Comparison of ENCODE assay signal across 1 cellular context in the genomic region with DNA sequence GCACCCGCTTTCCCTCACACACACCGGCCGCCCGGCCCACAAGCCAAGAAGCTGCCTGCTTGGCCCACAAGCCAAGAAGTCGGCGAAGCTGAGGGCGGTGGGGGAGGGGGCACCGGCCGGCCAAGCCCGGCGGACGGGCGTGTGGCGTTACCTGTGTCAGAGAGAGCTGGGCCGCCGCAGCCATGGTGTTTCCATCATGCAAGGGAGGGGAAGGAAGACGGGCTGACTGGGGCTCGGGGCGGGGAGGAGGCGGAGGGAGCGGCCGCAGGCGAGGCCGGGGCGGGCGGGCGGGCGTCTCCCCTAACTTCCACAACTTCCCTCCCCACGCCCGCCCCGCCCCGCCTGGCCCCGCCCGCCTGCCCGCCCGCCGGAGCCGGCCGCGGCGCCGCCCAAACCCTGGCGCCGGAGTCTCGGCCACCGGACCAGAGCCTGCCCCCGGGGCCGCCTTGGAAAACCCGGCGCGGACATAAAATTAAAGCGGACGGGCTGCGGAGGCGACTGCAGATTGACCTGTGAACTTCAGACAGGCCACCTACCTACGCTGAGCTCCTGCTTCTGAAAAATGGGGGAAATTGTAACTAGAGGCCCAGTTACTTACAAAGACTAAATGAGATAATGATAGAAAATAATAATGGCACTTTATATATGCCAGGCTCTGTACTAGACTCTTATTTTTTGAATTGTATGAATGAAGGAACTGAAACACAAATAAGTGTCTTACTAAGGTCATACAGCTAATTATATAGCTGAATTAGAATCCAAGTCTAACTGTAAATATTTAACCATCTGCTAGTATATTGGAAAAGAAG.
TF ChIP-seq lines count a peak whose summit lies in the region.

A gene (minus strand): TSS at position 219 of the 809 bp plus-strand sequence. CDS start 35 bp downstream, at position 184.

TF ChIP-seq in HepG2, 621 proteins besides CTCF, POLR2A, EP300 and RAD21 (continued from another document and continues in another):
- TF ChIP-seq, protein P1, sequence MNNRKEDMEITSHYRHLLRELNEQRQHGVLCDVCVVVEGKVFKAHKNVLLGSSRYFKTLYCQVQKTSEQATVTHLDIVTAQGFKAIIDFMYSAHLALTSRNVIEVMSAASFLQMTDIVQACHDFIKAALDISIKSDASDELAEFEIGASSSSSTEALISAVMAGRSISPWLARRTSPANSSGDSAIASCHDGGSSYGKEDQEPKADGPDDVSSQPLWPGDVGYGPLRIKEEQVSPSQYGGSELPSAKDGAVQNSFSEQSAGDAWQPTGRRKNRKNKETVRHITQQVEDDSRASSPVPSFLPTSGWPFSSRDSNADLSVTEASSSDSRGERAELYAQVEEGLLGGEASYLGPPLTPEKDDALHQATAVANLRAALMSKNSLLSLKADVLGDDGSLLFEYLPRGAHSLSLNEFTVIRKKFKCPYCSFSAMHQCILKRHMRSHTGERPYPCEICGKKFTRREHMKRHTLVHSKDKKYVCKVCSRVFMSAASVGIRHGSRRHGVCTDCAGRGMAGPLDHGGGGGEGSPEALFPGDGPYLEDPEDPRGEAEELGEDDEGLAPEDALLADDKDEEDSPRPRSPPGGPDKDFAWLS (CRISPR knock-in tag; IDR thresholded peaks at IDR 0.05; ENCODE audit: borderline replicate concordance) = no peak
- TF ChIP-seq ZNF619 (CRISPR knock-in tag; IDR thresholded peaks at IDR 0.05) = no peak
- TF ChIP-seq TSC22D2 (CRISPR knock-in tag; IDR thresholded peaks at IDR 0.05; ENCODE audit: borderline replicate concordance) = peak; percentile 12; the same call in 1 of the 2 replicates
- TF ChIP-seq CBX5 (CRISPR knock-in tag; IDR thresholded peaks at IDR 0.05; ENCODE audit: borderline replicate concordance) = no peak; the same call in 1 of the 2 replicates
- no peak for TF ChIP-seq ZNF557 (CRISPR knock-in tag; IDR thresholded peaks at IDR 0.05)
- TF ChIP-seq, protein P2, sequence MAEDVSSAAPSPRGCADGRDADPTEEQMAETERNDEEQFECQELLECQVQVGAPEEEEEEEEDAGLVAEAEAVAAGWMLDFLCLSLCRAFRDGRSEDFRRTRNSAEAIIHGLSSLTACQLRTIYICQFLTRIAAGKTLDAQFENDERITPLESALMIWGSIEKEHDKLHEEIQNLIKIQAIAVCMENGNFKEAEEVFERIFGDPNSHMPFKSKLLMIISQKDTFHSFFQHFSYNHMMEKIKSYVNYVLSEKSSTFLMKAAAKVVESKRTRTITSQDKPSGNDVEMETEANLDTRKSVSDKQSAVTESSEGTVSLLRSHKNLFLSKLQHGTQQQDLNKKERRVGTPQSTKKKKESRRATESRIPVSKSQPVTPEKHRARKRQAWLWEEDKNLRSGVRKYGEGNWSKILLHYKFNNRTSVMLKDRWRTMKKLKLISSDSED (CRISPR knock-in tag; IDR thresholded peaks at IDR 0.05) = no peak
- no peak for TF ChIP-seq HOXA7 (CRISPR knock-in tag; IDR thresholded peaks at IDR 0.05)
- peak; percentile 87 for TF ChIP-seq MIXL1 (CRISPR knock-in tag; IDR thresholded peaks at IDR 0.05)
- TF ChIP-seq SIN3A (IDR thresholded peaks at IDR 0.05; ENCODE audit: borderline replicate concordance, low read depth, low read length) = no peak
- no peak for TF ChIP-seq HNRNPUL1 (IDR thresholded peaks at IDR 0.05; ENCODE audit: low read depth, low read length)
- TF ChIP-seq RBAK (CRISPR knock-in tag; IDR thresholded peaks at IDR 0.05) = no peak
- 0 out of 2 replicates have a peak, but pooled peaks have one; percentile 8 for TF ChIP-seq IRX3 (CRISPR knock-in tag; IDR thresholded peaks at IDR 0.05; ENCODE audit: borderline replicate concordance, low read depth)
- no peak for TF ChIP-seq KDM4B (CRISPR knock-in tag; IDR thresholded peaks at IDR 0.05)
- TF ChIP-seq, protein P3, sequence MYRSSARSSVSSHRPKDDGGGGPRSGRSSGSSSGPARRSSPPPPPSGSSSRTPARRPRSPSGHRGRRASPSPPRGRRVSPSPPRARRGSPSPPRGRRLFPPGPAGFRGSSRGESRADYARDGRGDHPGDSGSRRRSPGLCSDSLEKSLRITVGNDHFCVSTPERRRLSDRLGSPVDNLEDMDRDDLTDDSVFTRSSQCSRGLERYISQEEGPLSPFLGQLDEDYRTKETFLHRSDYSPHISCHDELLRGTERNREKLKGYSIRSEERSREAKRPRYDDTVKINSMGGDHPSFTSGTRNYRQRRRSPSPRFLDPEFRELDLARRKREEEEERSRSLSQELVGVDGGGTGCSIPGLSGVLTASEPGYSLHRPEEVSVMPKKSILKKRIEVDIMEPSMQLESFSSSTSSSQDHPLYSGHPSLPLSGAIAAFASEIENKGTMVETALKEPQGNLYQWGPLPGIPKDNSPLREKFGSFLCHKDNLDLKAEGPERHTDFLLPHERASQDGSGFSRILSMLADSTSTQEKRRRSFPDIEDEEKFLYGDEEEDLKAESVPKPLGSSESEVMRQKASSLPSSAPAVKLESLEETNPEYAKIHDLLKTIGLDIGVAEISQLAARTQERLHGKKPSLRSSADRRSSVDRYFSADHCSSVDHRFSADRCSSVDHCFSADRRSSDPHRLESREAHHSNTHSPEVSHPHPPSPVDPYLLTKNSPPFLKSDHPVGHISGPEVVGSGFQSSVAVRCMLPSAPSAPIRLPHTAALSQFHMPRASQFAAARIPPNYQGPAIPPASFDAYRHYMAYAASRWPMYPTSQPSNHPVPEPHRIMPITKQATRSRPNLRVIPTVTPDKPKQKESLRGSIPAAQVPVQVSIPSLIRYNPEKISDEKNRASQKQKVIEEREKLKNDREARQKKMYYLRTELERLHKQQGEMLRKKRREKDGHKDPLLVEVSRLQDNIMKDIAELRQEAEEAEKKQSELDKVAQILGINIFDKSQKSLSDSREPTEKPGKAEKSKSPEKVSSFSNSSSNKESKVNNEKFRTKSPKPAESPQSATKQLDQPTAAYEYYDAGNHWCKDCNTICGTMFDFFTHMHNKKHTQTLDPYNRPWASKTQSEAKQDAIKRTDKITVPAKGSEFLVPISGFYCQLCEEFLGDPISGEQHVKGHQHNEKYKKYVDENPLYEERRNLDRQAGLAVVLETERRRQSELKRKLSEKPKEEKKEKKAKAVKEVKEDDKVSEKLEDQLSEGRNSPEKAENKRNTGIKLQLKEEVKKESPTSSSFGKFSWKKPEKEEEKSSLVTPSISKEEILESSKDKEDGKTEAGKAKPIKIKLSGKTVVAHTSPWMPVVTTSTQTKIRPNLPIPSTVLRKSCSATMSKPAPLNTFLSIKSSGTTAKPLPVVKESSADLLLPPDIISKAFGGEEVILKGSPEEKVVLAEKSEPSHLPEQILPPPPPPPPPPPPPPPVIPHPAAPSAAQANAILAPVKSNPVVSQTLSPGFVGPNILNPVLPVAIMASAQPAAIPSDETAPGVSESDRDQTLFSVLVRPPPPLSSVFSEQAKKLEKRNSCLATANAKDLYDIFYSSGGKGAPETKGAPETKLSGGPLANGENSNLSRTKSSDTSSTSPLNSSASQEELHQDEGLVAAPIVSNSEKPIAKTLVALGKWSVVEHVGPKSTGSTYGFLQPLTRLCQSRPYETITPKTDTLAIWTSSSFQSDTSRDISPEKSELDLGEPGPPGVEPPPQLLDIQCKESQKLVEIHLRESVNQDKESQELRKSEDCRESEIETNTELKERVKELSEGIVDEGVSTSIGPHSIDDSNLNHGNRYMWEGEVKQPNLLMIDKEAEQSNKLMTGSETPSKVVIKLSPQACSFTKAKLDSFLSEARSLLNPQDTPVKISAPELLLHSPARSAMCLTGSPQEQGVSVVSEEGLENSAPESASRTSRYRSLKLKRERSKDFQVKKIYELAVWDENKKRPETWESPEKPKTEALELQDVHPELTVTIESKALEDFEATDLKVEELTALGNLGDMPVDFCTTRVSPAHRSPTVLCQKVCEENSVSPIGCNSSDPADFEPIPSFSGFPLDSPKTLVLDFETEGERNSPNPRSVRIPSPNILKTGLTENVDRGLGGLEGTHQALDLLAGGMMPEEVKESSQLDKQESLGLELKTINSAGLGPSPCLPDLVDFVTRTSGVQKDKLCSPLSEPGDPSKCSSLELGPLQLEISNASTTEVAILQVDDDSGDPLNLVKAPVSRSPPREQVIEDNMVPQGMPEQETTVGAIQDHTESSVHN (CRISPR knock-in tag; IDR thresholded peaks at IDR 0.05) = no peak
- peak; percentile 55; the same call in 1 of the 2 replicates for TF ChIP-seq KAT8 (CRISPR knock-in tag; IDR thresholded peaks at IDR 0.05)
- TF ChIP-seq, protein P4, sequence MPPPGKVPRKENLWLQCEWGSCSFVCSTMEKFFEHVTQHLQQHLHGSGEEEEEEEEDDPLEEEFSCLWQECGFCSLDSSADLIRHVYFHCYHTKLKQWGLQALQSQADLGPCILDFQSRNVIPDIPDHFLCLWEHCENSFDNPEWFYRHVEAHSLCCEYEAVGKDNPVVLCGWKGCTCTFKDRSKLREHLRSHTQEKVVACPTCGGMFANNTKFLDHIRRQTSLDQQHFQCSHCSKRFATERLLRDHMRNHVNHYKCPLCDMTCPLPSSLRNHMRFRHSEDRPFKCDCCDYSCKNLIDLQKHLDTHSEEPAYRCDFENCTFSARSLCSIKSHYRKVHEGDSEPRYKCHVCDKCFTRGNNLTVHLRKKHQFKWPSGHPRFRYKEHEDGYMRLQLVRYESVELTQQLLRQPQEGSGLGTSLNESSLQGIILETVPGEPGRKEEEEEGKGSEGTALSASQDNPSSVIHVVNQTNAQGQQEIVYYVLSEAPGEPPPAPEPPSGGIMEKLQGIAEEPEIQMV (CRISPR knock-in tag; IDR thresholded peaks at IDR 0.05; ENCODE audit: low read depth) = 0 out of 2 replicates have a peak, but pooled peaks have one; percentile 6
- no peak for TF ChIP-seq ZKSCAN5 (CRISPR knock-in tag; IDR thresholded peaks at IDR 0.05)
- TF ChIP-seq SNRNP70 (IDR thresholded peaks at IDR 0.05; ENCODE audit: low read depth, low read length) = no peak
- TF ChIP-seq ZNF253 (CRISPR knock-in tag; IDR thresholded peaks at IDR 0.05; ENCODE audit: borderline replicate concordance) = no peak
- no peak for TF ChIP-seq CBFB (CRISPR knock-in tag; IDR thresholded peaks at IDR 0.05)
- no peak for TF ChIP-seq ZKSCAN8 (CRISPR knock-in tag; IDR thresholded peaks at IDR 0.05; ENCODE audit: borderline replicate concordance)
- peak; percentile 45 for TF ChIP-seq NR2C2 (CRISPR knock-in tag; IDR thresholded peaks at IDR 0.05; ENCODE audit: borderline replicate concordance)
- no peak for TF ChIP-seq ZNF33B (CRISPR knock-in tag; IDR thresholded peaks at IDR 0.05)
- TF ChIP-seq, protein P5, sequence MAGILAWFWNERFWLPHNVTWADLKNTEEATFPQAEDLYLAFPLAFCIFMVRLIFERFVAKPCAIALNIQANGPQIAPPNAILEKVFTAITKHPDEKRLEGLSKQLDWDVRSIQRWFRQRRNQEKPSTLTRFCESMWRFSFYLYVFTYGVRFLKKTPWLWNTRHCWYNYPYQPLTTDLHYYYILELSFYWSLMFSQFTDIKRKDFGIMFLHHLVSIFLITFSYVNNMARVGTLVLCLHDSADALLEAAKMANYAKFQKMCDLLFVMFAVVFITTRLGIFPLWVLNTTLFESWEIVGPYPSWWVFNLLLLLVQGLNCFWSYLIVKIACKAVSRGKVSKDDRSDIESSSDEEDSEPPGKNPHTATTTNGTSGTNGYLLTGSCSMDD (CRISPR knock-in tag; IDR thresholded peaks at IDR 0.05) = no peak
- TF ChIP-seq, protein P6, sequence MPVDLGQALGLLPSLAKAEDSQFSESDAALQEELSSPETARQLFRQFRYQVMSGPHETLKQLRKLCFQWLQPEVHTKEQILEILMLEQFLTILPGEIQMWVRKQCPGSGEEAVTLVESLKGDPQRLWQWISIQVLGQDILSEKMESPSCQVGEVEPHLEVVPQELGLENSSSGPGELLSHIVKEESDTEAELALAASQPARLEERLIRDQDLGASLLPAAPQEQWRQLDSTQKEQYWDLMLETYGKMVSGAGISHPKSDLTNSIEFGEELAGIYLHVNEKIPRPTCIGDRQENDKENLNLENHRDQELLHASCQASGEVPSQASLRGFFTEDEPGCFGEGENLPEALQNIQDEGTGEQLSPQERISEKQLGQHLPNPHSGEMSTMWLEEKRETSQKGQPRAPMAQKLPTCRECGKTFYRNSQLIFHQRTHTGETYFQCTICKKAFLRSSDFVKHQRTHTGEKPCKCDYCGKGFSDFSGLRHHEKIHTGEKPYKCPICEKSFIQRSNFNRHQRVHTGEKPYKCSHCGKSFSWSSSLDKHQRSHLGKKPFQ (CRISPR knock-in tag; IDR thresholded peaks at IDR 0.05; ENCODE audit: insufficient replicate concordance) = no peak
- peak; percentile 78 for TF ChIP-seq YY1 (IDR thresholded peaks at IDR 0.05; ENCODE audit: insufficient read depth, insufficient replicate concordance, low read depth, low read length)
- TF ChIP-seq, protein P7, sequence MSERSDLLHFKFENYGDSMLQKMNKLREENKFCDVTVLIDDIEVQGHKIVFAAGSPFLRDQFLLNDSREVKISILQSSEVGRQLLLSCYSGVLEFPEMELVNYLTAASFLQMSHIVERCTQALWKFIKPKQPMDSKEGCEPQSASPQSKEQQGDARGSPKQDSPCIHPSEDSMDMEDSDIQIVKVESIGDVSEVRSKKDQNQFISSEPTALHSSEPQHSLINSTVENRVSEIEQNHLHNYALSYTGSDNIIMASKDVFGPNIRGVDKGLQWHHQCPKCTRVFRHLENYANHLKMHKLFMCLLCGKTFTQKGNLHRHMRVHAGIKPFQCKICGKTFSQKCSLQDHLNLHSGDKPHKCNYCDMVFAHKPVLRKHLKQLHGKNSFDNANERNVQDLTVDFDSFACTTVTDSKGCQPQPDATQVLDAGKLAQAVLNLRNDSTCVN (CRISPR knock-in tag; IDR thresholded peaks at IDR 0.05; ENCODE audit: borderline replicate concordance) = no peak
- TF ChIP-seq, protein P8, sequence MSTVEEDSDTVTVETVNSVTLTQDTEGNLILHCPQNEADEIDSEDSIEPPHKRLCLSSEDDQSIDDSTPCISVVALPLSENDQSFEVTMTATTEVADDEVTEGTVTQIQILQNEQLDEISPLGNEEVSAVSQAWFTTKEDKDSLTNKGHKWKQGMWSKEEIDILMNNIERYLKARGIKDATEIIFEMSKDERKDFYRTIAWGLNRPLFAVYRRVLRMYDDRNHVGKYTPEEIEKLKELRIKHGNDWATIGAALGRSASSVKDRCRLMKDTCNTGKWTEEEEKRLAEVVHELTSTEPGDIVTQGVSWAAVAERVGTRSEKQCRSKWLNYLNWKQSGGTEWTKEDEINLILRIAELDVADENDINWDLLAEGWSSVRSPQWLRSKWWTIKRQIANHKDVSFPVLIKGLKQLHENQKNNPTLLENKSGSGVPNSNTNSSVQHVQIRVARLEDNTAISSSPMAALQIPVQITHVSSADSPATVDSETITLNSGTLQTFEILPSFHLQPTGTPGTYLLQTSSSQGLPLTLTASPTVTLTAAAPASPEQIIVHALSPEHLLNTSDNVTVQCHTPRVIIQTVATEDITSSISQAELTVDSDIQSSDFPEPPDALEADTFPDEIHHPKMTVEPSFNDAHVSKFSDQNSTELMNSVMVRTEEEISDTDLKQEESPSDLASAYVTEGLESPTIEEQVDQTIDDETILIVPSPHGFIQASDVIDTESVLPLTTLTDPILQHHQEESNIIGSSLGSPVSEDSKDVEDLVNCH (CRISPR knock-in tag; IDR thresholded peaks at IDR 0.05) = no peak
- TF ChIP-seq TRIM24 (CRISPR knock-in tag; IDR thresholded peaks at IDR 0.05) = no peak
- TF ChIP-seq FOXC1 (CRISPR knock-in tag; IDR thresholded peaks at IDR 0.05; ENCODE audit: borderline replicate concordance) = no peak
- 0 out of 2 replicates have a peak, but pooled peaks have one; percentile 21 for TF ChIP-seq GFI1 (CRISPR knock-in tag; IDR thresholded peaks at IDR 0.05; ENCODE audit: borderline replicate concordance)
- TF ChIP-seq PPARG (CRISPR knock-in tag; conservative IDR thresholded peaks at IDR 0.05) = no peak
- TF ChIP-seq, protein P9, sequence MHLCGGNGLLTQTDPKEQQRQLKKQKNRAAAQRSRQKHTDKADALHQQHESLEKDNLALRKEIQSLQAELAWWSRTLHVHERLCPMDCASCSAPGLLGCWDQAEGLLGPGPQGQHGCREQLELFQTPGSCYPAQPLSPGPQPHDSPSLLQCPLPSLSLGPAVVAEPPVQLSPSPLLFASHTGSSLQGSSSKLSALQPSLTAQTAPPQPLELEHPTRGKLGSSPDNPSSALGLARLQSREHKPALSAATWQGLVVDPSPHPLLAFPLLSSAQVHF (CRISPR knock-in tag; IDR thresholded peaks at IDR 0.05) = no peak
- TF ChIP-seq FOXA1 (IDR thresholded peaks at IDR 0.05) = no peak
- TF ChIP-seq FOXA1 (CRISPR knock-in tag; IDR thresholded peaks at IDR 0.05) = no peak
